Comparison of ENCODE assay signal across 11 cellular contexts in the genomic region with DNA sequence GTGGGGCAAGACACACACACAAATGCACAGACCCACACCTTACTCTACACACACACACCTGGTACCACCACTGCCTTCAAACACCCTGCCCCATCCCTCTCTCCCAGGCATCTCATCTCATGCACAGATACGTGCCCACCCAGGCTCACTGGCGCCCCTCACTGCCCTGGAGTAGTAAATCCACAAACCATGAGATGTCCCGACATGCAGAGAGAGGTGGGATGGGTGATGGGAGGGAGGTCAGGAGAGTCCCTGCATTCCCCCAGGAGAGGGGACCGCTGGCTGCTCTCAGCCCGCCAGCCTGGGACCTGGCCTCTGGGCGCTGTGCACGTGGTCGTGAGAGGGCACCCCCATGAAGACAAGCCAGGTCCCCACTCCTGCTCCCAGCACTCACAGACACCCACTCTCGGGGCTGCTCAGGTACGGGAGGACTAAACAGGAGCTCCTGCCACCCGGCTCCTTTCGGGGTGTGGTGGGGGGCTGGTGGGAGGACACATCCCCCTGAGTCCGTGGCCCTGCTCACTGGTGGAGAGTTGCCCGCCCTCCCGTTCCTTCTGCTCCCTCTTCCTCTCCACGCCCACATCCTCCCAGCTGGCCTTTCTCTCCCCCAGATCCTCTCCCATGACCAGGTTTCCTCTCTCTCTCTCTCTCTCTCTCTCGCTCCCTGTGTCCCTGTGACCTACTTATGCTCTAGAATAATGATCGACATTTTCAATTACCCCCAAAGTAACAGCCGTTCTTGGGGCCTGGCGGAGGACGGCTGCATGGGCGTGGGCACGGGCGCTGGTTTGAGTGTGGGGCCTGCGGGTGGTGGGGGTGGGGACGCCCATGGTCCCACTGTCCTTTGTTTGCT. TPM values are rescaled to one million over a fixed set of nuclear protein-coding genes. Genes with fewer than 3 reads are reported as not detected.
DNase-seq lines count a peak whose midpoint lies in the region; ATAC-seq and TF ChIP-seq lines count a peak whose summit lies in the region.
"Had no signal": no experiment of that assay in that cellular context is flagged by ENCODE, and none has a peak within 500 bp of the region (broad histone marks: within the 10 kb centered on the region; RNA-seq: fewer than 3 reads in every experiment).

No MANE protein-coding gene starts in this region.

- peaks cover 0 to 17% of the 10 kb centered on the region in 2 donors for H3K4me1 ChIP-seq in uterus

- no peak overlapping the region for H3K4me3 ChIP-seq in cardiac fibroblast (replicated peaks in 1 of 2; ENCODE audit: low read depth in 2 of 2, low read length in 2 of 2)
- peak overlapping the region in 1 of 2 donors; percentile 8 for H3K4me3 ChIP-seq in uterus

- H3K27me3 Mint-ChIP-seq in activated naive CD4-positive, alpha-beta T cell treated with anti-CD3 and anti-CD28 coated beads, Interleukin-2, amount 10 ng/mL, durations not matched to agents 7 days and 5 days = peaks cover 59% of the 10 kb centered on the region
- H3K27me3 Mint-ChIP-seq in activated CD4-positive, alpha-beta memory T cell treated with anti-CD3 and anti-CD28 coated beads, Interleukin-2, amount 10 ng/mL, durations not matched to agents 7 days and 5 days = peaks cover 22% of the 10 kb centered on the region
- H3K27me3 Mint-ChIP-seq: CD4-positive, alpha-beta T cell had no signal

- peak overlapping the region; percentile 81 to 82 for H3K27ac ChIP-seq in uterus

- H3K9me3 ChIP-seq in uterus = no peaks in the 10 kb centered on the region

- intact Hi-C loops in uterus (cut with DNase I; ENCODE audit: low total_unique reads) = no loop called here

- peaks cover 20% of the 10 kb centered on the region for H3K4me1 Mint-ChIP-seq in activated naive CD4-positive, alpha-beta T cell treated with anti-CD3 and anti-CD28 coated beads, Interleukin-2, amount 10 ng/mL, durations not matched to agents 7 days and 5 days
- peaks cover 13% of the 10 kb centered on the region for H3K4me1 Mint-ChIP-seq in activated CD4-positive, alpha-beta memory T cell treated with anti-CD3 and anti-CD28 coated beads, Interleukin-2, amount 10 ng/mL, durations not matched to agents 7 days and 5 days

- H3K36me3 ChIP-seq in uterus = no peaks in the 10 kb centered on the region

- H3K27me3 ChIP-seq in uterus = no peaks in the 10 kb centered on the region

- no peak overlapping the region for H3K27ac Mint-ChIP-seq in activated naive CD4-positive, alpha-beta T cell treated with anti-CD3 and anti-CD28 coated beads, Interleukin-2, amount 10 ng/mL, durations not matched to agents 7 days and 5 days
- H3K27ac Mint-ChIP-seq in activated CD4-positive, alpha-beta memory T cell treated with anti-CD3 and anti-CD28 coated beads, Interleukin-2, amount 10 ng/mL, durations not matched to agents 7 days and 5 days = no peak overlapping the region
- H3K27ac Mint-ChIP-seq: activated CD4-positive, alpha-beta T cell treated with anti-CD3 and anti-CD28 coated beads, Interleukin-2, amount 10 ng/mL, durations not matched to agents 7 days and 5 days; CD4-positive, alpha-beta T cell had no signal

- H3K4me3 Mint-ChIP-seq in activated naive CD4-positive, alpha-beta T cell treated with anti-CD3 and anti-CD28 coated beads, Interleukin-2, amount 10 ng/mL, durations not matched to agents 7 days and 5 days = no peak overlapping the region
- H3K4me3 Mint-ChIP-seq in activated CD4-positive, alpha-beta memory T cell treated with anti-CD3 and anti-CD28 coated beads, Interleukin-2, amount 10 ng/mL, durations not matched to agents 7 days and 5 days = no peak overlapping the region
- H3K4me3 Mint-ChIP-seq: activated CD4-positive, alpha-beta T cell treated with anti-CD3 and anti-CD28 coated beads, Interleukin-2, amount 10 ng/mL, durations not matched to agents 7 days and 5 days; CD4-positive, alpha-beta T cell had no signal

- peak; percentile 30 for DNase-seq in activated naive CD4-positive, alpha-beta T cell treated with anti-CD3 and anti-CD28 coated beads, Interleukin-2, amount 10 ng/mL, durations not matched to agents 7 days and 5 days
- DNase-seq in activated naive CD4-positive, alpha-beta T cell treated with Interleukin-2 at 50 U/mL for 16 hours = no peak
- DNase-seq in cardiac fibroblast (ENCODE audit: low read depth in 2 of 2) = peak; percentile 53 to 71
- DNase-seq in left kidney (ENCODE audit: low read depth, low spot score) = peak; percentile 92
- DNase-seq in uterus = peak; percentile 73 to 83
- DNase-seq in activated CD4-positive, alpha-beta memory T cell treated with anti-CD3 and anti-CD28 coated beads, Interleukin-2, amount 10 ng/mL, durations not matched to agents 7 days and 5 days = no peak
- DNase-seq: activated CD4-positive, alpha-beta T cell treated with anti-CD3 and anti-CD28 coated beads, Interleukin-2, amount 10 ng/mL, durations not matched to agents 7 days and 5 days; CD4-positive, alpha-beta T cell; stimulated activated CD4-positive, alpha-beta T cell treated with anti-CD3 and anti-CD28 coated beads, Interleukin-4, amount 100 ng/mL, for 4 hours had no signal

- POLR2A ChIA-PET in activated CD4-positive, alpha-beta memory T cell treated with anti-CD3 and anti-CD28 coated beads, Interleukin-2, amount 10 ng/mL, durations not matched to agents 7 days and 5 days (lab: Charles Lee) = interaction anchor here (0.6 kb wide), 1 partner anchor 60 kb away, joined by 3 read pairs; no protein-coding TSS in a partner anchor

- TF ChIP-seq CTCF in cardiac fibroblast (IDR thresholded peaks at IDR 0.05; ENCODE audit: low read depth, low read length) (no peak), uterus (IDR thresholded peaks at IDR 0.05) (no peak)

- CTCF ChIA-PET in activated naive CD4-positive, alpha-beta T cell treated with anti-CD3 and anti-CD28 coated beads, Interleukin-2, amount 10 ng/mL, durations not matched to agents 7 days and 5 days (lab: Charles Lee) = no interaction called here
- CTCF ChIA-PET in activated CD4-positive, alpha-beta memory T cell treated with anti-CD3 and anti-CD28 coated beads, Interleukin-2, amount 10 ng/mL, durations not matched to agents 7 days and 5 days (lab: Charles Lee) = interaction anchor here (0.5 kb wide), 1 partner anchor 14 kb away, joined by 4 read pairs; no protein-coding TSS in a partner anchor

- no peak for ATAC-seq in HG02970 (IDR thresholded peaks at IDR 0.05; ENCODE audit: low FRiP score, unreplicated experiment)
- no peak for ATAC-seq in GM21390 (IDR thresholded peaks at IDR 0.05; ENCODE audit: unreplicated experiment)

- H3K9me3 Mint-ChIP-seq in activated naive CD4-positive, alpha-beta T cell treated with anti-CD3 and anti-CD28 coated beads, Interleukin-2, amount 10 ng/mL, durations not matched to agents 7 days and 5 days = no peaks in the 10 kb centered on the region
- no peaks in the 10 kb centered on the region for H3K9me3 Mint-ChIP-seq in activated CD4-positive, alpha-beta memory T cell treated with anti-CD3 and anti-CD28 coated beads, Interleukin-2, amount 10 ng/mL, durations not matched to agents 7 days and 5 days
- H3K9me3 Mint-ChIP-seq: activated CD4-positive, alpha-beta T cell treated with anti-CD3 and anti-CD28 coated beads, Interleukin-2, amount 10 ng/mL, durations not matched to agents 7 days and 5 days; CD4-positive, alpha-beta T cell had no signal

- H3K36me3 Mint-ChIP-seq in activated naive CD4-positive, alpha-beta T cell treated with anti-CD3 and anti-CD28 coated beads, Interleukin-2, amount 10 ng/mL, durations not matched to agents 7 days and 5 days = no peaks in the 10 kb centered on the region
- no peaks in the 10 kb centered on the region for H3K36me3 Mint-ChIP-seq in activated CD4-positive, alpha-beta memory T cell treated with anti-CD3 and anti-CD28 coated beads, Interleukin-2, amount 10 ng/mL, durations not matched to agents 7 days and 5 days (ENCODE audit: low read depth)

- no peak for TF ChIP-seq POLR2A in uterus (IDR thresholded peaks at IDR 0.05)

RNA-seq across cellular contexts. Expression of a gene that starts 18.8 kb away (rescaled TPM):
- 10 to 100 TPM; 10.3 to 62.4 (median 46.7) TPM for total RNA-seq in uterus
- not detected for total RNA-seq in activated CD4-positive, alpha-beta memory T cell treated with anti-CD3 and anti-CD28 coated beads, Interleukin-2, amount 10 ng/mL, durations not matched to agents 7 days and 5 days
- total RNA-seq: activated CD4-positive, alpha-beta T cell treated with anti-CD3 and anti-CD28 coated beads, Interleukin-2, amount 10 ng/mL, durations not matched to agents 7 days and 5 days; CD4-positive, alpha-beta T cell had no signal

Comparison
In these comparisons a context has a peak if more than half of its experiments do, and no peak if none do; other contexts are left out.
1. DNase-seq: peak in activated naive CD4-positive, alpha-beta T cell treated with anti-CD3 and anti-CD28 coated beads, Interleukin-2, amount 10 ng/mL, durations not matched to agents 7 days and 5 days (single experiment), cardiac fibroblast (2 of 2), left kidney (single experiment) and uterus (2 of 2); none in activated naive CD4-positive, alpha-beta T cell treated with Interleukin-2 at 50 U/mL for 16 hours (single experiment) and activated CD4-positive, alpha-beta memory T cell treated with anti-CD3 and anti-CD28 coated beads, Interleukin-2, amount 10 ng/mL, durations not matched to agents 7 days and 5 days (single experiment).
2. RNA of a gene that starts 18.8 kb away (total RNA-seq): 10.3 to 62.4 TPM in uterus; not detected in activated CD4-positive, alpha-beta memory T cell treated with anti-CD3 and anti-CD28 coated beads, Interleukin-2, amount 10 ng/mL, durations not matched to agents 7 days and 5 days; every median in the first group is over 10 times any median in the second.